8 cellular contexts compared by ENCODE assay signal in genomic region chr12:21697829-21698630, GRCh38. TPM values are rescaled to one million over a fixed set of nuclear protein-coding genes. Genes with fewer than 3 reads are reported as not detected.
DNase-seq lines count a peak whose midpoint lies in the region; ATAC-seq and FAIRE-seq lines count a peak whose summit lies in the region.

No MANE protein-coding gene starts in this region.

- FAIRE-seq in colon (lab: Jason Lieb, UNC) = peak; percentile 81

- DNase-seq in NCI-H1436 (lab: John Stamatoyannopoulos, UW) (peak; percentile 14), NCI-H1436 treated with DMSO at 0.1 percent for 48 hours (lab: John Stamatoyannopoulos, UW) (no peak), NCI-H1694 (lab: John Stamatoyannopoulos, UW) (peak; percentile 59), myocyte (ENCODE audit: low read depth) (peak; percentile 52)

- ATAC-seq in GM19397 (IDR thresholded peaks at IDR 0.05; ENCODE audit: unreplicated experiment) (no peak), HG03354 (IDR thresholded peaks at IDR 0.05; ENCODE audit: poor library complexity, severe bottlenecking, unreplicated experiment) (no peak), GM18517 (IDR thresholded peaks at IDR 0.05; ENCODE audit: unreplicated experiment) (no peak)

RNA-seq across cellular contexts. Expression of gene LDHB, which starts 40.4 kb away (rescaled TPM):
- total RNA-seq in myocyte = 575 and 625 TPM in 2 replicates
- 309 TPM for polyA plus RNA-seq in myocyte (2012)
